14 cellular contexts compared by ENCODE assay signal in genomic region chr3:90184861-90185260, GRCh38.
DNase-seq lines count a peak whose midpoint lies in the region; TF ChIP-seq lines count a peak whose summit lies in the region.
"Had no signal": no experiment of that assay in that cellular context is flagged by ENCODE, and none has a peak within 500 bp of the region (broad histone marks: within the 10 kb centered on the region; RNA-seq: fewer than 3 reads in every experiment).

No MANE protein-coding gene starts in this region.

- peaks cover 9% of the 10 kb centered on the region for H3K9me3 Mint-ChIP-seq in activated T-helper 2 cell treated with anti-CD3 and anti-CD28 coated beads, Interferon-gamma antibody, Interleukin-2, Interleukin-4, amounts not matched to agents 10 μg/mL and 5 μg/mL and 100 μg/mL, durations not matched to agents 14 hours and 24 hours and 36 hours
- H3K9me3 Mint-ChIP-seq in activated CD4-positive, alpha-beta memory T cell treated with anti-CD3 and anti-CD28 coated beads, Interleukin-2, amount 10 ng/mL, durations not matched to agents 7 days and 5 days: no peaks in the 10 kb centered on the region

- in situ Hi-C loops in ACHN (cut with HindIII; ENCODE audit: low pct_ligation_motif_present, low pct_unique_long_range_greater_than_20kb, low sequenced_read_pairs): no loop called here

- H3K27me3 ChIP-seq in MG63: no peaks in the 10 kb centered on the region
- H3K27me3 ChIP-seq in kidney epithelial cell (ENCODE audit: control insufficient read depth, insufficient read depth, low read length): no peaks in the 10 kb centered on the region
- H3K27me3 ChIP-seq: body of pancreas, uterus had no signal

- intact Hi-C loops in activated T-helper 2 cell treated with anti-CD3 and anti-CD28 coated beads, Interferon-gamma antibody, Interleukin-2, Interleukin-4, amounts not matched to agents 10 μg/mL and 5 μg/mL and 100 μg/mL, durations not matched to agents 14 hours and 24 hours and 36 hours (cut with micrococcal nuclease): loop anchor here (5.0 kb wide), 1 partner anchor 1983 kb away; no protein-coding TSS in a partner anchor

- no peak for TF ChIP-seq CTCF in cardiac fibroblast (IDR thresholded peaks at IDR 0.05; ENCODE audit: low read depth, low read length)
- TF ChIP-seq CTCF in kidney epithelial cell (IDR thresholded peaks at IDR 0.05; ENCODE audit: insufficient read depth, low read length, poor library complexity, severe bottlenecking): no peak
- TF ChIP-seq CTCF in GM10266 (IDR thresholded peaks at IDR 0.05; ENCODE audit: control insufficient read depth, insufficient read depth, low read depth, missing control alignments): no peak

- H3K4me3 ChIP-seq in MG63: no peak overlapping the region
- no peak overlapping the region for H3K4me3 ChIP-seq in cardiac fibroblast (replicated peaks in 1 of 2; ENCODE audit: low read depth in 2 of 2, low read length in 2 of 2)
- H3K4me3 ChIP-seq in kidney epithelial cell (ENCODE audit: low read depth, low read length): no peak overlapping the region
- H3K4me3 ChIP-seq: body of pancreas, pancreas, uterus had no signal

- POLR2A ChIA-PET in activated CD4-positive, alpha-beta memory T cell treated with anti-CD3 and anti-CD28 coated beads, Interleukin-2, amount 10 ng/mL, durations not matched to agents 7 days and 5 days (lab: Charles Lee): no interaction called here

- H3K9me3 ChIP-seq in MG63: no peaks in the 10 kb centered on the region
- H3K9me3 ChIP-seq: body of pancreas, pancreas, uterus had no signal

- no peaks in the 10 kb centered on the region for H3K36me3 Mint-ChIP-seq in activated T-helper 2 cell treated with anti-CD3 and anti-CD28 coated beads, Interferon-gamma antibody, Interleukin-2, Interleukin-4, amounts not matched to agents 10 μg/mL and 5 μg/mL and 100 μg/mL, durations not matched to agents 14 hours and 24 hours and 36 hours (ENCODE audit: low read depth)
- H3K36me3 Mint-ChIP-seq in activated CD4-positive, alpha-beta memory T cell treated with anti-CD3 and anti-CD28 coated beads, Interleukin-2, amount 10 ng/mL, durations not matched to agents 7 days and 5 days (ENCODE audit: low read depth): no peaks in the 10 kb centered on the region

- H3K36me3 ChIP-seq in MG63: no peaks in the 10 kb centered on the region
- no peaks in the 10 kb centered on the region for H3K36me3 ChIP-seq in kidney epithelial cell (ENCODE audit: control insufficient read depth, insufficient read depth, low read length)
- H3K36me3 ChIP-seq: pancreas, uterus had no signal

- H3K4me1 Mint-ChIP-seq in activated T-helper 2 cell treated with anti-CD3 and anti-CD28 coated beads, Interferon-gamma antibody, Interleukin-2, Interleukin-4, amounts not matched to agents 10 μg/mL and 5 μg/mL and 100 μg/mL, durations not matched to agents 14 hours and 24 hours and 36 hours (ENCODE audit: low read depth): no peaks in the 10 kb centered on the region
- H3K4me1 Mint-ChIP-seq in activated CD4-positive, alpha-beta memory T cell treated with anti-CD3 and anti-CD28 coated beads, Interleukin-2, amount 10 ng/mL, durations not matched to agents 7 days and 5 days: no peaks in the 10 kb centered on the region

- no peak overlapping the region for H3K4me3 Mint-ChIP-seq in activated T-helper 2 cell treated with anti-CD3 and anti-CD28 coated beads, Interferon-gamma antibody, Interleukin-2, Interleukin-4, amounts not matched to agents 10 μg/mL and 5 μg/mL and 100 μg/mL, durations not matched to agents 14 hours and 24 hours and 36 hours (ENCODE audit: low read depth)
- H3K4me3 Mint-ChIP-seq in activated CD4-positive, alpha-beta memory T cell treated with anti-CD3 and anti-CD28 coated beads, Interleukin-2, amount 10 ng/mL, durations not matched to agents 7 days and 5 days: no peak overlapping the region

- peak; percentile 37 for DNase-seq in ACHN
- DNase-seq in MG63: peak; percentile 1
- DNase-seq in cardiac fibroblast (ENCODE audit: low read depth in 2 of 2): peak; percentile 56 to 78
- DNase-seq in kidney epithelial cell (ENCODE audit: low read depth): peak; percentile 48
- DNase-seq in activated T-helper 2 cell treated with anti-CD3 and anti-CD28 coated beads, Interferon-gamma antibody, Interleukin-2, Interleukin-4, amounts not matched to agents 10 μg/mL and 5 μg/mL and 100 μg/mL, durations not matched to agents 14 hours and 24 hours and 36 hours (ENCODE audit: low spot score): no peak
- DNase-seq in erythroblast (lab: John Stamatoyannopoulos, UW): no peak
- no peak for DNase-seq in activated CD4-positive, alpha-beta memory T cell treated with anti-CD3 and anti-CD28 coated beads, Interleukin-2, amount 10 ng/mL, durations not matched to agents 7 days and 5 days
- DNase-seq in GM10266 (ENCODE audit: extremely low spot score): no peak
- DNase-seq: activated CD4-positive, alpha-beta T cell treated with anti-CD3 and anti-CD28 coated beads for 48 hours; body of pancreas; pancreas; stimulated activated CD4-positive, alpha-beta T cell treated with anti-CD3 and anti-CD28 coated beads, Interleukin-15, amount 100 ng/mL, for 24 hours; T-helper 1 cell; uterus had no signal

- CTCF ChIA-PET in activated CD4-positive, alpha-beta memory T cell treated with anti-CD3 and anti-CD28 coated beads, Interleukin-2, amount 10 ng/mL, durations not matched to agents 7 days and 5 days (lab: Charles Lee): no interaction called here

- TF ChIP-seq POLR2A in erythroblast (IDR thresholded peaks at IDR 0.05; ENCODE audit: low read length): no peak

- no peaks in the 10 kb centered on the region for H3K27me3 Mint-ChIP-seq in activated T-helper 2 cell treated with anti-CD3 and anti-CD28 coated beads, Interferon-gamma antibody, Interleukin-2, Interleukin-4, amounts not matched to agents 10 μg/mL and 5 μg/mL and 100 μg/mL, durations not matched to agents 14 hours and 24 hours and 36 hours (ENCODE audit: low read depth)
- H3K27me3 Mint-ChIP-seq in activated CD4-positive, alpha-beta memory T cell treated with anti-CD3 and anti-CD28 coated beads, Interleukin-2, amount 10 ng/mL, durations not matched to agents 7 days and 5 days: no peaks in the 10 kb centered on the region

- no peak overlapping the region for H3K27ac Mint-ChIP-seq in activated T-helper 2 cell treated with anti-CD3 and anti-CD28 coated beads, Interferon-gamma antibody, Interleukin-2, Interleukin-4, amounts not matched to agents 10 μg/mL and 5 μg/mL and 100 μg/mL, durations not matched to agents 14 hours and 24 hours and 36 hours
- no peak overlapping the region for H3K27ac Mint-ChIP-seq in activated CD4-positive, alpha-beta memory T cell treated with anti-CD3 and anti-CD28 coated beads, Interleukin-2, amount 10 ng/mL, durations not matched to agents 7 days and 5 days

Comparison
In these comparisons a context has a peak if more than half of its experiments do, and no peak if none do; other contexts are left out.
1. DNase-seq: peak in ACHN (single experiment), MG63 (single experiment), cardiac fibroblast (2 of 2) and kidney epithelial cell (single experiment); none in activated T-helper 2 cell treated with anti-CD3 and anti-CD28 coated beads, Interferon-gamma antibody, Interleukin-2, Interleukin-4, amounts not matched to agents 10 μg/mL and 5 μg/mL and 100 μg/mL, durations not matched to agents 14 hours and 24 hours and 36 hours (single experiment), erythroblast (0 of 2), activated CD4-positive, alpha-beta memory T cell treated with anti-CD3 and anti-CD28 coated beads, Interleukin-2, amount 10 ng/mL, durations not matched to agents 7 days and 5 days (single experiment) and GM10266 (single experiment).